In genomic region chr15:89749951-89750559, GRCh38 we compare ENCODE assay signal across 8 cellular contexts. TPM values are rescaled to one million over a fixed set of nuclear protein-coding genes. Genes with fewer than 3 reads are reported as not detected.
DNase-seq lines count a peak whose midpoint lies in the region; ATAC-seq and TF ChIP-seq lines count a peak whose summit lies in the region.

No MANE protein-coding gene starts in this region.

- POLR2A ChIA-PET in T-cell (lab: Charles Lee) = no interaction called here
- POLR2A ChIA-PET in HEK293T (lab: Yijun Ruan, JAX) = interaction anchor here (0.6 to 1.6 kb wide), 11 partner anchors 10 to 163 kb away, joined by 3 to 9 read pairs (median 4); partner anchors contain the start of genes AP3S2 and ARPIN

- no peaks in the 10 kb centered on the region for H4K20me1 ChIP-seq in DND-41 (ENCODE audit: insufficient read depth, low read length)

- H3K27me3 ChIP-seq in DND-41 (ENCODE audit: insufficient read depth, low read length, poor library complexity) (no peaks in the 10 kb centered on the region), esophagus squamous epithelium (peaks cover 0 to 30% (median 0%) of the 10 kb centered on the region in 4 donors), parathyroid adenoma (ENCODE audit: control insufficient read depth, insufficient read depth, low read length) (no peaks in the 10 kb centered on the region)

- H2AFZ ChIP-seq in DND-41 (ENCODE audit: low read depth, low read length) = peak overlapping the region; percentile 86
- peak overlapping the region; percentile 76 for H2AFZ ChIP-seq in parathyroid adenoma

- no peaks in the 10 kb centered on the region for H3K9me3 ChIP-seq in DND-41 (ENCODE audit: insufficient read depth, low read length, severe bottlenecking)
- H3K9me3 ChIP-seq in esophagus squamous epithelium = no peaks in the 10 kb centered on the region
- no peaks in the 10 kb centered on the region for H3K9me3 ChIP-seq in parathyroid adenoma (ENCODE audit: control insufficient read depth, low read length)

- H3K9ac ChIP-seq in DND-41 (ENCODE audit: low read depth, low read length) (peak overlapping the region; percentile 71; the same call in 1 of the 2 replicates), parathyroid adenoma (no peak overlapping the region)

- intact Hi-C loops in esophagus squamous epithelium (cut with DNase I) = no loop called here

- H3K27ac Mint-ChIP-seq in HFFc6 (no peak overlapping the region), T-cell (no peak overlapping the region)

- H3K79me2 ChIP-seq in DND-41 (ENCODE audit: insufficient read depth, low read length) (no peaks in the 10 kb centered on the region), parathyroid adenoma (no peaks in the 10 kb centered on the region)

- ATAC-seq in DND-41 (ENCODE audit: insufficient read depth, low read depth) (no peak), T-cell (replicated peaks in 1 of 4) (peak in 1 of 4 experiments; percentile 7), GM18861 (IDR thresholded peaks at IDR 0.05; ENCODE audit: unreplicated experiment) (no peak), GM18520 (IDR thresholded peaks at IDR 0.05; ENCODE audit: unreplicated experiment) (no peak)

- CTCF ChIA-PET in T-cell (lab: Charles Lee) (no interaction called here), HEK293T (lab: Yijun Ruan, JAX) (interaction anchor here (0.6 to 1.4 kb wide), 4 partner anchors 10 to 278 kb away, joined by 3 to 7 read pairs (median 6); no protein-coding TSS in a partner anchor)

- H3K27me3 Mint-ChIP-seq in HFFc6 (ENCODE audit: insufficient read depth) = peaks cover 6% of the 10 kb centered on the region
- peaks cover 9 to 12% of the 10 kb centered on the region in 2 donors for H3K27me3 Mint-ChIP-seq in T-cell

- H3K36me3 Mint-ChIP-seq in HFFc6 (ENCODE audit: low read depth) (no peaks in the 10 kb centered on the region), T-cell (no peaks in the 10 kb centered on the region)

- H3K4me2 ChIP-seq in DND-41 (ENCODE audit: insufficient read depth, low read length) (peak overlapping the region; percentile 75), parathyroid adenoma (ENCODE audit: low read length) (peak overlapping the region; percentile 75)

- no peak for TF ChIP-seq POLR2A in esophagus squamous epithelium (IDR thresholded peaks at IDR 0.05)

- no peak for TF ChIP-seq CTCF in DND-41 (IDR thresholded peaks at IDR 0.05; ENCODE audit: borderline replicate concordance, extremely low read depth, low read length, poor library complexity, severe bottlenecking)
- TF ChIP-seq CTCF in HFFc6 (IDR thresholded peaks at IDR 0.05) = no peak
- TF ChIP-seq CTCF in esophagus squamous epithelium (IDR thresholded peaks at IDR 0.05) = no peak
- TF ChIP-seq CTCF in parathyroid adenoma (IDR thresholded peaks at IDR 0.05) = no peak

- H3K27ac ChIP-seq in DND-41 (ENCODE audit: low read length) (no peak overlapping the region), esophagus squamous epithelium (peak overlapping the region in 3 of 4 donors; percentile 68 to 77 (median 73)), parathyroid adenoma (no peak overlapping the region)

- H3K4me3 ChIP-seq in DND-41 (ENCODE audit: low read depth in 1 of 2, low read length in 2 of 2) = peak overlapping the region in 1 of 2 experiments; percentile 62; a peak in 2 of 4 replicates
- peak overlapping the region; percentile 48 to 81 (median 63) for H3K4me3 ChIP-seq in esophagus squamous epithelium
- H3K4me3 ChIP-seq in parathyroid adenoma (ENCODE audit: low read depth, low read length) = peak overlapping the region; percentile 57

- H3K4me1 ChIP-seq in DND-41 (ENCODE audit: insufficient read depth, low read length) (peaks cover 17% of the 10 kb centered on the region), esophagus squamous epithelium (peaks cover 13 to 37% (median 23%) of the 10 kb centered on the region in 3 donors), parathyroid adenoma (no peaks in the 10 kb centered on the region)

- H3K4me3 Mint-ChIP-seq in HFFc6 (peak overlapping the region; percentile 55), T-cell (peak overlapping the region; percentile 72 to 79 (median 77))

- no peaks in the 10 kb centered on the region for H3K9me3 Mint-ChIP-seq in HFFc6
- no peaks in the 10 kb centered on the region for H3K9me3 Mint-ChIP-seq in T-cell

- H3K36me3 ChIP-seq in DND-41 (ENCODE audit: insufficient read depth, low read length) = no peaks in the 10 kb centered on the region
- no peaks in the 10 kb centered on the region for H3K36me3 ChIP-seq in esophagus squamous epithelium
- no peaks in the 10 kb centered on the region for H3K36me3 ChIP-seq in parathyroid adenoma (ENCODE audit: control insufficient read depth, insufficient read depth, low read length)

- 8 to 24% methylated on average over 14 of the region's 41 CpGs for WGBS in esophagus squamous epithelium, 2 donors

- H3K4me1 Mint-ChIP-seq in HFFc6 (ENCODE audit: low read depth) (peaks cover 7% of the 10 kb centered on the region), T-cell (peaks cover 4 to 5% (median 5%) of the 10 kb centered on the region in 3 donors)

- no peak for DNase-seq in DND-41
- DNase-seq in HFFc6 = no peak
- peak in 3 of 34 experiments; percentile 1 to 16 (median 7) for DNase-seq in T-cell
- no peak for DNase-seq in esophagus squamous epithelium (lab: John Stamatoyannopoulos, UW)
- DNase-seq in HEK293T (ENCODE audit: extremely low spot score) = no peak

TF ChIP-seq in HEK293T, 16 proteins besides CTCF, POLR2A, EP300 and RAD21:
- TF ChIP-seq ARNT (IDR thresholded peaks at IDR 0.05) (no peak), CTBP1 (IDR thresholded peaks at IDR 0.05; ENCODE audit: borderline replicate concordance) (no peak), HDGF (IDR thresholded peaks at IDR 0.05; ENCODE audit: borderline replicate concordance) (no peak), SUZ12 (IDR thresholded peaks at IDR 0.05) (no peak), PKNOX1 (IDR thresholded peaks at IDR 0.05) (no peak), NFRKB (IDR thresholded peaks at IDR 0.05) (no peak), L3MBTL2 (conservative IDR thresholded peaks at IDR 0.05) (no peak), TARDBP (IDR thresholded peaks at IDR 0.05) (no peak), ELF4 (IDR thresholded peaks at IDR 0.05) (no peak), ZNF384 (IDR thresholded peaks at IDR 0.05) (no peak), SP1 (IDR thresholded peaks at IDR 0.05) (no peak), FOXK2 (IDR thresholded peaks at IDR 0.05) (no peak), LEF1 (IDR thresholded peaks at IDR 0.05; ENCODE audit: borderline replicate concordance) (no peak), BHLHE40 (IDR thresholded peaks at IDR 0.05; ENCODE audit: borderline replicate concordance) (no peak), FOXM1 (IDR thresholded peaks at IDR 0.05; ENCODE audit: borderline replicate concordance) (no peak), FOXA1 (IDR thresholded peaks at IDR 0.05) (no peak)

RNA-seq across cellular contexts. Expression of gene MESP1, which starts 1.0 kb away (rescaled TPM):
- total RNA-seq in HFFc6 (2021; fragmentation: NEBNext Ultra II Directional; extraction: Animal tissue kit (Norgen Biotek cat#: 25700)) = under 1 TPM; 0.13 to 0.57 (median 0.26) TPM
- total RNA-seq in T-cell (1 to 10 TPM in 1 of 5 donors, under 1 TPM in 3, not detected in 1; 0.23 to 1.5 (median 0.38) TPM), esophagus squamous epithelium (under 1 TPM in 2 of 4 donors, not detected in 2; 0.23 to 0.42 TPM)

RNA-seq across cellular contexts. Expression of gene MESP2, which starts 26.1 kb away (rescaled TPM):
- under 1 TPM in 3 of 6 experiments, not detected in 3; 0.19 to 0.26 (median 0.21) TPM for total RNA-seq in HFFc6 (2021; fragmentation: NEBNext Ultra II Directional; extraction: Animal tissue kit (Norgen Biotek cat#: 25700))
- total RNA-seq in T-cell (not detected), esophagus squamous epithelium (1 to 10 TPM in 1 of 4 donors, under 1 TPM in 2, not detected in 1; 0.59 to 2.4 (median 0.83) TPM)

RNA-seq across cellular contexts. Expression of gene WDR93, which starts 59.4 kb away (rescaled TPM):
- under 1 TPM in 1 of 6 experiments, not detected in 5; 0.21 TPM for total RNA-seq in HFFc6 (2021; fragmentation: NEBNext Ultra II Directional; extraction: Animal tissue kit (Norgen Biotek cat#: 25700))
- total RNA-seq in T-cell = under 1 TPM in 2 of 5 donors, not detected in 3; 0.13 to 0.35 TPM
- total RNA-seq in esophagus squamous epithelium = not detected

RNA-seq across cellular contexts. Expression of gene PEX11A, which starts 59.5 kb away (rescaled TPM):
- total RNA-seq in HFFc6 (2021; fragmentation: NEBNext Ultra II Directional; extraction: Animal tissue kit (Norgen Biotek cat#: 25700)) = 1 to 10 TPM; 2.1 to 4.6 (median 3.0) TPM
- total RNA-seq in T-cell (1 to 10 TPM in 4 of 5 donors, under 1 TPM in 1; 0.91 to 4.0 (median 2.0) TPM), esophagus squamous epithelium (1 to 10 TPM; 3.1 to 6.7 (median 5.6) TPM)

Comparison
In these comparisons a context has a peak if more than half of its experiments do, and no peak if none do; other contexts are left out.
1. H3K27ac ChIP-seq: peak in esophagus squamous epithelium (3 of 4); none in DND-41 (single experiment) and parathyroid adenoma (single experiment).